In genomic region chr20:58374027-58374850, GRCh38 we compare ENCODE assay signal across 1 cellular context.
TF ChIP-seq lines count a peak whose summit lies in the region.

No MANE protein-coding gene starts in this region.

TF ChIP-seq in HepG2, 621 proteins besides CTCF, POLR2A, EP300 and RAD21 (continued from another document and continues in another):
- no peak for TF ChIP-seq HINFP (CRISPR knock-in tag; IDR thresholded peaks at IDR 0.05; ENCODE audit: low read depth)
- no peak for TF ChIP-seq ZFP62 (CRISPR knock-in tag; IDR thresholded peaks at IDR 0.05)
- TF ChIP-seq RERE (CRISPR knock-in tag; IDR thresholded peaks at IDR 0.05; ENCODE audit: low read depth), result peak; percentile 43; the same call in 1 of the 2 replicates
- TF ChIP-seq SOX6 (IDR thresholded peaks at IDR 0.05), result no peak
- TF ChIP-seq SOX6 (CRISPR knock-in tag; IDR thresholded peaks at IDR 0.05), result 0 out of 2 replicates have a peak, but pooled peaks have one; percentile 32
- 0 out of 2 replicates have a peak, but pooled peaks have one; percentile 14 for TF ChIP-seq MAX (IDR thresholded peaks at IDR 0.05)
- TF ChIP-seq ARID5B (CRISPR knock-in tag; IDR thresholded peaks at IDR 0.05), result peak; percentile 91
- TF ChIP-seq ZNF839 (CRISPR knock-in tag; IDR thresholded peaks at IDR 0.05; ENCODE audit: borderline replicate concordance), result no peak
- TF ChIP-seq RARG (CRISPR knock-in tag; IDR thresholded peaks at IDR 0.05; ENCODE audit: low read depth), result no peak
- TF ChIP-seq ZNF607 (CRISPR knock-in tag; IDR thresholded peaks at IDR 0.05; ENCODE audit: borderline replicate concordance), result 0 out of 2 replicates have a peak, but pooled peaks have one; percentile 57
- 0 out of 2 replicates have a peak, but pooled peaks have one; percentile 61 for TF ChIP-seq ZBTB4 (CRISPR knock-in tag; IDR thresholded peaks at IDR 0.05; ENCODE audit: borderline replicate concordance)
- TF ChIP-seq AKNA (CRISPR knock-in tag; IDR thresholded peaks at IDR 0.05; ENCODE audit: borderline replicate concordance), result no peak
- TF ChIP-seq TEAD3 (CRISPR knock-in tag; optimal IDR thresholded peaks at IDR 0.05; ENCODE audit: borderline replicate concordance), result peak; percentile 75
- peak; percentile 39 for TF ChIP-seq ZNF883 (CRISPR knock-in tag; IDR thresholded peaks at IDR 0.05; ENCODE audit: not compliant biosample characterization)
- TF ChIP-seq SNRNP70 (IDR thresholded peaks at IDR 0.05; ENCODE audit: low read depth, low read length), result no peak
- TF ChIP-seq BCL6 (CRISPR knock-in tag; IDR thresholded peaks at IDR 0.05), result peak; percentile 52
- TF ChIP-seq ERF (CRISPR knock-in tag; IDR thresholded peaks at IDR 0.05), result peak; percentile 46; the same call in 1 of the 2 replicates
- TF ChIP-seq ZBTB38 (CRISPR knock-in tag; IDR thresholded peaks at IDR 0.05), result peak; percentile 79
- peak; percentile 48; the same call in 1 of the 2 replicates for TF ChIP-seq IRX3 (CRISPR knock-in tag; IDR thresholded peaks at IDR 0.05; ENCODE audit: borderline replicate concordance, low read depth)
- TF ChIP-seq IKZF5 (CRISPR knock-in tag; IDR thresholded peaks at IDR 0.05), result peak; percentile 65
- no peak for TF ChIP-seq NPAS2 (CRISPR knock-in tag; IDR thresholded peaks at IDR 0.05; ENCODE audit: borderline replicate concordance)
- TF ChIP-seq ZNF263 (CRISPR knock-in tag; IDR thresholded peaks at IDR 0.05), result peak; percentile 67
- peak; percentile 96; the same call in 1 of the 2 replicates for TF ChIP-seq FOXK1 (CRISPR knock-in tag; IDR thresholded peaks at IDR 0.05; ENCODE audit: borderline replicate concordance, low read depth)
- no peak for TF ChIP-seq ZNF317 (CRISPR knock-in tag; IDR thresholded peaks at IDR 0.05)
- TF ChIP-seq DBP (CRISPR knock-in tag; IDR thresholded peaks at IDR 0.05; ENCODE audit: not compliant biosample characterization), result no peak
- TF ChIP-seq SALL2 (CRISPR knock-in tag; IDR thresholded peaks at IDR 0.05), result no peak
- TF ChIP-seq ZNF678 (CRISPR knock-in tag; IDR thresholded peaks at IDR 0.05), result no peak
- TF ChIP-seq ZNF12 (CRISPR knock-in tag; IDR thresholded peaks at IDR 0.05), result 0 out of 2 replicates have a peak, but pooled peaks have one; percentile 25
